ENCODE assay signal across 23 cellular contexts in genomic region chr10:132055616-132056015, GRCh38. TPM values are rescaled to one million over a fixed set of nuclear protein-coding genes. Genes with fewer than 3 reads are reported as not detected.
DNase-seq lines count a peak whose midpoint lies in the region; ATAC-seq and TF ChIP-seq lines count a peak whose summit lies in the region.
"Had no signal": no experiment of that assay in that cellular context is flagged by ENCODE, and none has a peak within 500 bp of the region (broad histone marks: within the 10 kb centered on the region; RNA-seq: fewer than 3 reads in every experiment).

No MANE protein-coding gene starts in this region.

- no peak for TF ChIP-seq RAD21 in SK-N-SH (IDR thresholded peaks at IDR 0.05; ENCODE audit: low read length)

- WGBS in SK-N-SH (ENCODE audit: low lambda C conversion rate) = 18% methylated on average over 6 of the region's 6 CpGs
- WGBS in endodermal cell (ENCODE audit: insufficient coverage in 1 of 2, insufficient read length in 1 of 2), 2 experiments = 66 to 89% methylated on average over 5 to 6 of the region's 6 CpGs

- H3K4me2 ChIP-seq in SK-N-SH = no peak overlapping the region
- H3K4me2 ChIP-seq: A549; BLaER1 treated with 17β-estradiol and CSF1 and Interleukin-3, amounts not matched to agents 10 nM and 100 nM; GM23338 had no signal

- no peaks in the 10 kb centered on the region for H4K20me1 ChIP-seq in SK-N-SH (ENCODE audit: insufficient read depth)

- H3K9me3 Mint-ChIP-seq in endodermal cell = peaks cover 30% of the 10 kb centered on the region

- no peaks in the 10 kb centered on the region for H3K79me2 ChIP-seq in SK-N-SH (ENCODE audit: insufficient read depth)

- H3K4me3 Mint-ChIP-seq in endodermal cell = no peak overlapping the region
- H3K4me3 Mint-ChIP-seq: CD14-positive monocyte; CD4-positive, alpha-beta T cell; CD8-positive, alpha-beta memory T cell; GM23338; H9; HFFc6 had no signal

- POLR2A ChIA-PET in SK-N-SH (lab: Yijun Ruan, JAX) = no interaction called here

- H3K9ac ChIP-seq in SK-N-SH (no peak overlapping the region), endodermal cell (ENCODE audit: extremely low read depth, low read length, poor library complexity, severe bottlenecking) (no peak overlapping the region)
- H3K9ac ChIP-seq: BLaER1 treated with 17β-estradiol and CSF1 and Interleukin-3, amounts not matched to agents 10 nM and 100 nM had no signal

- H3K27ac Mint-ChIP-seq in endodermal cell = no peak overlapping the region
- H3K27ac Mint-ChIP-seq: CD14-positive monocyte; CD4-positive, alpha-beta T cell; CD8-positive, alpha-beta memory T cell; GM23338; H9; HFFc6 had no signal

- ATAC-seq in SK-N-SH treated with all-trans-retinoic acid at 6 μM for 48 hours = no peak
- ATAC-seq: GM23338, HCT116 had no signal

- H3K27ac ChIP-seq in SK-N-SH (ENCODE audit: low read depth in 2 of 2, low read length in 1 of 2) (no peak overlapping the region), endodermal cell (ENCODE audit: low read depth, low read length) (no peak overlapping the region)
- H3K27ac ChIP-seq: A549; BLaER1 treated with 17β-estradiol and CSF1 and Interleukin-3, amounts not matched to agents 10 nM and 100 nM had no signal

- no peak for DNase-seq in SK-N-SH
- peak; percentile 10 for DNase-seq in endodermal cell
- DNase-seq in posterior vena cava (ENCODE audit: low spot score) = peak; percentile 22
- DNase-seq in GM19238 (ENCODE audit: insufficient read length, low spot score) = no peak
- DNase-seq in DMS153 treated with DMSO at 0.1 percent for 48 hours (lab: John Stamatoyannopoulos, UW; ENCODE audit: unreplicated experiment) = no peak
- DNase-seq in activated CD4-positive, CD25-positive, alpha-beta regulatory T cell treated with anti-CD3 and anti-CD28 coated beads, Interleukin-2, amount 50 U/mL, for 72 hours = no peak
- DNase-seq: 8988T; ACHN; AML-193; BE2C; Calu3; CD4-positive, alpha-beta T cell; CD8-positive, alpha-beta memory T cell; COR-L47; DND-41; H9; HFFc6 had no signal

- intact Hi-C loops in posterior vena cava (cut with DNase I) = no loop called here

- no peaks in the 10 kb centered on the region for H3K4me1 Mint-ChIP-seq in endodermal cell
- H3K4me1 Mint-ChIP-seq: CD14-positive monocyte; CD8-positive, alpha-beta memory T cell had no signal

- no peaks in the 10 kb centered on the region for H3F3A ChIP-seq in SK-N-SH (replicated peaks; ENCODE audit: insufficient read depth)

- H3K27me3 Mint-ChIP-seq in endodermal cell (ENCODE audit: insufficient read depth) = no peaks in the 10 kb centered on the region

- TF ChIP-seq CTCF in SK-N-SH (IDR thresholded peaks at IDR 0.05) (no peak), endodermal cell (conservative IDR thresholded peaks at IDR 0.05) (no peak)

- H3K36me3 ChIP-seq in SK-N-SH (replicated peaks in 1 of 2; ENCODE audit: control insufficient read depth in 1 of 2, insufficient read depth in 2 of 2, low read length in 1 of 2) = no peaks in the 10 kb centered on the region
- no peaks in the 10 kb centered on the region for H3K36me3 ChIP-seq in endodermal cell (ENCODE audit: control insufficient read depth, insufficient read depth, low read length)
- H3K36me3 ChIP-seq: BE2C had no signal

- H3K4me3 ChIP-seq in SK-N-SH (ENCODE audit: low read depth in 2 of 2, low read length in 1 of 2) (no peak overlapping the region), endodermal cell (ENCODE audit: low read length) (no peak overlapping the region)
- H3K4me3 ChIP-seq: A549; BLaER1 treated with 17β-estradiol and CSF1 and Interleukin-3, amounts not matched to agents 10 nM and 100 nM; GM23338 had no signal

- H3K27me3 ChIP-seq in SK-N-SH (ENCODE audit: insufficient read depth) (no peaks in the 10 kb centered on the region), endodermal cell (ENCODE audit: control insufficient read depth, insufficient read depth, low read length, poor library complexity, severe bottlenecking) (no peaks in the 10 kb centered on the region)
- H3K27me3 ChIP-seq: BE2C had no signal

- H2AFZ ChIP-seq in SK-N-SH (ENCODE audit: low read depth) = no peak overlapping the region
- H2AFZ ChIP-seq: GM23338 had no signal

- peaks cover 5% of the 10 kb centered on the region for H3K36me3 Mint-ChIP-seq in endodermal cell (ENCODE audit: low read depth)
- H3K36me3 Mint-ChIP-seq: CD14-positive monocyte had no signal

- H3K4me1 ChIP-seq in SK-N-SH (ENCODE audit: control insufficient read depth in 1 of 2, insufficient read depth in 2 of 2, low read depth in 1 of 2, low read length in 1 of 2) = no peaks in the 10 kb centered on the region; a peak in 1 of 4 replicates
- H3K4me1 ChIP-seq in endodermal cell (ENCODE audit: control insufficient read depth, insufficient read depth, low read length) = no peaks in the 10 kb centered on the region
- H3K4me1 ChIP-seq: A549, BE2C had no signal

- no peak for TF ChIP-seq EP300 in SK-N-SH (IDR thresholded peaks at IDR 0.05; ENCODE audit: borderline replicate concordance in 1 of 2, low read depth in 1 of 2, low read length in 1 of 2)

- CTCF ChIA-PET in SK-N-SH (lab: Yijun Ruan, JAX) = interaction anchor here (1.6 kb wide), 1 partner anchor 86 kb away, joined by 4 read pairs; no protein-coding TSS in a partner anchor

- H3K9me2 ChIP-seq in SK-N-SH = no peaks in the 10 kb centered on the region

- H3K9me3 ChIP-seq in SK-N-SH (no peaks in the 10 kb centered on the region), endodermal cell (ENCODE audit: control insufficient read depth, low read length) (peaks cover 25% of the 10 kb centered on the region)
- H3K9me3 ChIP-seq: BE2C had no signal

TF ChIP-seq in SK-N-SH, 30 proteins besides CTCF, POLR2A, EP300 and RAD21:
- TF ChIP-seq GATA2 (CRISPR knock-in tag; IDR thresholded peaks at IDR 0.05) = 0 out of 2 replicates have a peak, but pooled peaks have one; percentile 18
- TF ChIP-seq NFIC (IDR thresholded peaks at IDR 0.05; ENCODE audit: borderline replicate concordance) = no peak
TF ChIP-seq in SK-N-SH: peak in this region for 1.

TF ChIP-seq in SK-N-SH treated with all-trans-retinoic acid at 6 μM for 48 hours, 23 proteins besides CTCF, POLR2A, EP300 and RAD21 (continues in another document):
- TF ChIP-seq OSR1 (CRISPR knock-in tag; IDR thresholded peaks at IDR 0.05) (no peak), ZFP3 (CRISPR knock-in tag; IDR thresholded peaks at IDR 0.05) (no peak), TSHZ2 (CRISPR knock-in tag; IDR thresholded peaks at IDR 0.05) (no peak), POU6F1 (CRISPR knock-in tag; IDR thresholded peaks at IDR 0.05; ENCODE audit: borderline replicate concordance, low read depth) (no peak), CSRNP3 (CRISPR knock-in tag; IDR thresholded peaks at IDR 0.05) (no peak), ESRRG (CRISPR knock-in tag; IDR thresholded peaks at IDR 0.05) (no peak), GLIS3 (CRISPR knock-in tag; IDR thresholded peaks at IDR 0.05) (no peak), ZFP30 (CRISPR knock-in tag; IDR thresholded peaks at IDR 0.05) (no peak)

RNA-seq across cellular contexts. Expression of gene JAKMIP3, which starts 10.1 kb away (rescaled TPM):
- polyA plus RNA-seq in SK-N-SH (2012; rRNA removed) = 0.02 TPM in 2 replicates
- polyA plus RNA-seq in SK-N-SH (2012; cell fraction: cytosol; rRNA removed) = under 0.01 and 0.01 TPM in 2 replicates
- polyA plus RNA-seq in SK-N-SH (2012; cell fraction: nucleus; rRNA removed) = 0.04 and 0.05 TPM in 2 replicates
- total RNA-seq in endodermal cell (under 1 TPM; 0.95 to 0.99 TPM), posterior vena cava (under 1 TPM; 0.60 to 0.62 TPM)
- 1.0 TPM for polyA plus RNA-seq in endodermal cell (2013, experiment 1 of 2)
- polyA plus RNA-seq in endodermal cell (2013, experiment 2 of 2) = 0.87 TPM
- polyA plus RNA-seq: CD14-positive monocyte; CD8-positive, alpha-beta memory T cell had no signal

Comparison
In these comparisons a context has a peak if more than half of its experiments do, and no peak if none do; other contexts are left out.
1. DNase-seq: peak in endodermal cell (single experiment) and posterior vena cava (single experiment); none in SK-N-SH (single experiment), GM19238 (single experiment), DMS153 treated with DMSO at 0.1 percent for 48 hours (single experiment) and activated CD4-positive, CD25-positive, alpha-beta regulatory T cell treated with anti-CD3 and anti-CD28 coated beads, Interleukin-2, amount 50 U/mL, for 72 hours (single experiment).